In genomic region chr7:51551070-51551469, GRCh38 we compare ENCODE assay signal across 30 cellular contexts.
"Had no signal": no experiment of that assay in that cellular context is flagged by ENCODE, and none has a peak within 500 bp of the region (broad histone marks: within the 10 kb centered on the region; RNA-seq: fewer than 3 reads in every experiment).

No MANE protein-coding gene starts in this region.

- H3K4me3 ChIP-seq: ascending aorta had no signal

- H3K9me3 ChIP-seq: ascending aorta had no signal

- ATAC-seq: activated CD4-positive, alpha-beta T cell treated with anti-CD3 and anti-CD28 coated beads for 36 hours; activated CD4-positive, CD25-positive, alpha-beta regulatory T cell treated with anti-CD3 and anti-CD28 coated beads, Interleukin-2, amount 50 U/mL, for 24 hours; activated CD8-positive, alpha-beta memory T cell treated with anti-CD3 and anti-CD28 coated beads, Interleukin-2, amount 10 ng/mL, durations not matched to agents 7 days and 5 days; activated CD8-positive, alpha-beta T cell treated with anti-CD3 and anti-CD28 coated beads, Interleukin-2, amount 10 ng/mL, durations not matched to agents 7 days and 5 days; activated naive CD8-positive, alpha-beta T cell treated with anti-CD3 and anti-CD28 coated beads, Interleukin-2, amount 50 U/mL, for 24 hours; WTC11 had no signal

- H3K27ac ChIP-seq: ascending aorta, VCaP had no signal

- H3K27me3 ChIP-seq: ascending aorta had no signal

- FAIRE-seq: colon, TTC549 had no signal

- H3K36me3 ChIP-seq: ascending aorta had no signal

- H3K4me1 ChIP-seq: ascending aorta had no signal

- DNase-seq: activated CD4-positive, alpha-beta memory T cell treated with anti-CD3 and anti-CD28 coated beads, Interleukin-2, amount 10 ng/mL, durations not matched to agents 7 days and 5 days; activated CD4-positive, alpha-beta T cell treated with anti-CD3 and anti-CD28 coated beads for 1 hour; activated CD4-positive, alpha-beta T cell treated with anti-CD3 and anti-CD28 coated beads for 36 hours; activated CD4-positive, alpha-beta T cell treated with anti-CD3 and anti-CD28 coated beads for 48 hours; activated CD4-positive, alpha-beta T cell treated with anti-CD3 and anti-CD28 coated beads, Interleukin-2, amount 10 ng/mL, durations not matched to agents 7 days and 5 days; activated CD4-positive, alpha-beta T cell treated with anti-CD3 and anti-CD28 coated beads, Interleukin-2, amount 50 U/mL, for 48 hours; activated CD4-positive, CD25-positive, alpha-beta regulatory T cell; activated CD8-positive, alpha-beta memory T cell treated with anti-CD3 and anti-CD28 coated beads for 24 hours; activated CD8-positive, alpha-beta memory T cell treated with anti-CD3 and anti-CD28 coated beads, Interleukin-2, amount 10 ng/mL, durations not matched to agents 7 days and 5 days; activated CD8-positive, alpha-beta memory T cell treated with anti-CD3 and anti-CD28 coated beads, Interleukin-2, amount 50 U/mL, for 48 hours; activated CD8-positive, alpha-beta T cell treated with anti-CD3 and anti-CD28 coated beads, Interleukin-2, amount 10 ng/mL, durations not matched to agents 7 days and 5 days; activated effector memory CD4-positive, alpha-beta T cell treated with Interleukin-2 at 50 U/mL for 16 hours; activated gamma-delta T cell; activated naive CD4-positive, alpha-beta T cell treated with anti-CD3 and anti-CD28 coated beads, Interleukin-2, amount 10 ng/mL, durations not matched to agents 7 days and 5 days; activated naive CD4-positive, alpha-beta T cell treated with Interleukin-2 at 50 U/mL for 16 hours; activated naive CD8-positive, alpha-beta T cell treated with anti-CD3 and anti-CD28 coated beads, Interleukin-2, amount 10 ng/mL, durations not matched to agents 7 days and 5 days; activated naive CD8-positive, alpha-beta T cell treated with anti-CD3 and anti-CD28 coated beads, Interleukin-2, amount 50 U/mL, for 24 hours; activated T-cell treated with anti-CD3 and anti-CD28 coated beads, Interleukin-2, amount 50 U/mL, for 24 hours; activated T-cell treated with anti-CD3 and anti-CD28 coated beads, Interleukin-2, amount 50 U/mL, for 48 hours; amygdala; anterior cingulate cortex; central memory CD4-positive, alpha-beta T cell; T-helper 2 cell; T-helper 9 cell had no signal
